8 cellular contexts compared by ENCODE assay signal in the genomic region with DNA sequence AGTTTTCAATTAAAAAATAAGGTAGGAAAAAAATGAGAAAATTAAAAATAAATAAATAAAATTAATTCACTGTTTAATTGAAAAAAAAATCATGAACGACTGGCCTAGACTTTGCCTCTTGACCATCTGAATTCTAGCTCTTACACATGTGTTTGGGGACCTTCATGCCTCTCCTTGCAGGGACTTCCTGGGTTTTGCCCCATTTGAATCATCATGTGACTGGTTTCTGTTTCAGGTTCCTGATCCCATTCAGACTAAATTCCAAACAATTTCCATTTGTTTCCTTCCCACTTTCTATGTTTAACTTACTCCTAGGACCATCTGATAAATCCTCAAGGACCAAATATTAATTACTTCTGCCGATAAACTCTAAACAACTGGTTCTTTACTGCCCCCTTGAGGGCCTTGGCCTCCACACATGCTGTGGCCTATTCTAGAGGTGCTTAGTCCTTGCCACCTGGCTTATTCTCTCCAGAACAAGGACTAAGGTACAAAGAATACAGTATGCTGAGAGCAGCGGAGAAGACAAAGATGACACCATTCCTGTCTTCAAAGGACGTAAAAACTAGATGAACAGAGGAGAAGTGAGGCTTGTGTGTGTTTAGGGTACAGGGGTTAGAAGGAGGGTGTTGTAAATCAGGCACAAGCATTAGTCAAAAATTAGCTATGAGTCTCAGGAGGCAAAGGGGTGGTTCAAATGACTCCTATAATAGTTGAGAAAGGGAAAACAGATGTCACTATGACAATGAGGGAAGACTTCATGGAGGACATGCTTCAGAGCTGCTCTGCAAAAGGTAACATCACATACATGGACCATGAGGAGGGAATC.
DNase-seq lines count a peak whose midpoint lies in the region; ATAC-seq and TF ChIP-seq lines count a peak whose summit lies in the region.

No MANE protein-coding gene starts in this region.

- H3K9me3 ChIP-seq in trophoblast cell (ENCODE audit: insufficient read depth, low read depth, low read length) = no peaks in the 10 kb centered on the region

- no peak overlapping the region for H3K23ac ChIP-seq in trophoblast cell (ENCODE audit: low read length)

- H2AFZ ChIP-seq in trophoblast cell (ENCODE audit: insufficient read depth, low read length, poor library complexity) = no peak overlapping the region

- H3K4me1 ChIP-seq in trophoblast cell (ENCODE audit: control insufficient read depth in 1 of 2, insufficient read depth in 2 of 2, low read length in 2 of 2) = no peaks in the 10 kb centered on the region

- H4K12ac ChIP-seq in trophoblast cell (ENCODE audit: low read depth, low read length) = no peak overlapping the region

- no peak overlapping the region for H3K9ac ChIP-seq in trophoblast cell (ENCODE audit: low read length)

- H3K18ac ChIP-seq in trophoblast cell (ENCODE audit: low read length) = no peak overlapping the region

- H4K8ac ChIP-seq in trophoblast cell (ENCODE audit: low read depth, low read length) = no peak overlapping the region

- DNase-seq in NCI-H2081 (lab: John Stamatoyannopoulos, UW) (peak; percentile 23 to 76), NCI-H2081 treated with DMSO at 0.1 percent for 48 hours (lab: John Stamatoyannopoulos, UW) (no peak), NCI-H774 (lab: John Stamatoyannopoulos, UW) (peak; percentile 54), dorsolateral prefrontal cortex (no peak), trophoblast cell (peak; percentile 38 to 82), DMS79 treated with DMSO at 0.1 percent for 48 hours (lab: John Stamatoyannopoulos, UW) (no peak)

- ATAC-seq in GM19463 (IDR thresholded peaks at IDR 0.05; ENCODE audit: unreplicated experiment) (peak; percentile 71), HG03520 (IDR thresholded peaks at IDR 0.05; ENCODE audit: unreplicated experiment) (peak; percentile 91)

- no peak overlapping the region for H3K4ac ChIP-seq in trophoblast cell (ENCODE audit: low read depth, low read length)

- H4K91ac ChIP-seq in trophoblast cell (ENCODE audit: low read depth, low read length) = no peak overlapping the region

- H3K14ac ChIP-seq in trophoblast cell (ENCODE audit: low read length) = no peak overlapping the region

- no peaks in the 10 kb centered on the region for H3K36me3 ChIP-seq in trophoblast cell (ENCODE audit: control insufficient read depth in 1 of 2, insufficient read depth in 2 of 2, low read length in 2 of 2)

- H3K79me2 ChIP-seq in trophoblast cell (ENCODE audit: control insufficient read depth, insufficient read depth, low read length, poor library complexity) = no peaks in the 10 kb centered on the region

- H2AK5ac ChIP-seq in trophoblast cell (ENCODE audit: low read length) = no peak overlapping the region

- no peak overlapping the region for H2BK5ac ChIP-seq in trophoblast cell (ENCODE audit: low read depth, low read length, poor library complexity)

- H3K4me3 ChIP-seq in dorsolateral prefrontal cortex = no peak overlapping the region
- no peak overlapping the region for H3K4me3 ChIP-seq in trophoblast cell (ENCODE audit: low read depth, low read length)

- no peaks in the 10 kb centered on the region for H3K79me1 ChIP-seq in trophoblast cell (ENCODE audit: low read length)

- no peak overlapping the region for H2BK120ac ChIP-seq in trophoblast cell (ENCODE audit: insufficient read depth, low read length, poor library complexity)

- WGBS in trophoblast cell (ENCODE audit: extremely low coverage, insufficient coverage, insufficient read length) = no CpG with 5 or more reads among the region's 4 CpGs

- no peak overlapping the region for H3K4me2 ChIP-seq in trophoblast cell (ENCODE audit: low read length)

- intact Hi-C loops in dorsolateral prefrontal cortex (cut with DNase I) = no loop called here

- H3K27ac ChIP-seq in dorsolateral prefrontal cortex (no peak overlapping the region), trophoblast cell (ENCODE audit: low read depth, low read length) (no peak overlapping the region)

- no peak overlapping the region for H2BK12ac ChIP-seq in trophoblast cell (ENCODE audit: low read length)

- peak in 52 of 56 donors; percentile 13 to 64 (median 41) for TF ChIP-seq CTCF in dorsolateral prefrontal cortex (IDR thresholded peaks at IDR 0.05 in 54 of 56, conservative IDR thresholded peaks at IDR 0.05 in 2 of 56; ENCODE audit: low read depth in 1 of 56, partially characterized antibody in 56 of 56)

- peaks cover 0 to 3% (median 0%) of the 10 kb centered on the region in 45 donors for H3K27me3 ChIP-seq in dorsolateral prefrontal cortex
- no peaks in the 10 kb centered on the region for H3K27me3 ChIP-seq in trophoblast cell (ENCODE audit: insufficient read depth, low read length)

Comparison
In these comparisons a context has a peak if more than half of its experiments do, and no peak if none do; other contexts are left out.
1. DNase-seq: peak in NCI-H2081 (2 of 2), NCI-H774 (single experiment) and trophoblast cell (2 of 2); none in NCI-H2081 treated with DMSO at 0.1 percent for 48 hours (single experiment), dorsolateral prefrontal cortex (0 of 10) and DMS79 treated with DMSO at 0.1 percent for 48 hours (single experiment).